8 cellular contexts compared by ENCODE assay signal in the genomic region with DNA sequence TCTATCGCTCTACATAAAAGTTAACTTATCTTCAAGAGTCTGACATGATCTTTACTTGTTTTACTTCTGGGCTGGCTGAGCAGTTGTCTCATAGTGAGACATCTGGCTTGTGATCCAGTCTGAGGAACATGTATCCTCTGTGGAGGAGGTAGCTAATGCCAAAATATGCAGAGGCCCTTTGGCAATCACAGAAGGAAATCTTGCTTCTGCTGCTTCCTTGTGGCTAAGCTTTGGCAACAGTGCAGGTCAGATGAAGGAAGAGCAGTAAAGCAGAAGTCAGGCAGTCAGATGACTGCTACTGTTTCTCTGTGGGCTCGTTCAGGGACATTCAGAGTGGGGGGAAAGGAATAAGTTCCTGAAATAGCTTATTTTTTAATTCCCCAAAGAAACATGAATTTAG. TPM values are rescaled to one million over a fixed set of nuclear protein-coding genes. Genes with fewer than 3 reads are reported as not detected.
A peak's percentile ranks its signal among the peaks of the same experiment; 100 is the strongest.
DNase-seq lines count a peak whose midpoint lies in the region; ATAC-seq and TF ChIP-seq lines count a peak whose summit lies in the region.

No MANE protein-coding gene starts in this region.

- no peak overlapping the region for H3K14ac ChIP-seq in neuronal stem cell (ENCODE audit: low read length)

- WGBS in neuronal stem cell (ENCODE audit: extremely low coverage in 2 of 2, insufficient read length in 2 of 2, insufficient replicate concordance in 1 of 2), 2 donors = no CpG with 5 or more reads among the region's 2 CpGs

- no peak overlapping the region for H4K8ac ChIP-seq in neuronal stem cell (ENCODE audit: low read depth, low read length)

- DNase-seq in BJ (ENCODE audit: low read depth) (peak; percentile 83), MV-4-11 (lab: John Stamatoyannopoulos, UW) (peak; percentile 93), dedifferentiated amniotic fluid mesenchymal stem cell (ENCODE audit: extremely low spot score) (peak; percentile 77), neuronal stem cell (ENCODE audit: low spot score) (no peak), NCI-H1694 (lab: John Stamatoyannopoulos, UW) (no peak), H4 (ENCODE audit: low spot score) (no peak)

- H2BK12ac ChIP-seq in neuronal stem cell (ENCODE audit: low read length) = no peak overlapping the region

- H3K36me3 ChIP-seq in BJ (ENCODE audit: control insufficient read depth, insufficient read depth, low read length) = no peaks in the 10 kb centered on the region
- no peaks in the 10 kb centered on the region for H3K36me3 ChIP-seq in neuronal stem cell (replicated peaks in 1 of 2; ENCODE audit: control insufficient read depth in 2 of 2, insufficient read depth in 2 of 2, low read length in 2 of 2)

- POLR2A ChIA-PET in BJ (lab: Charles Lee) = interaction anchor here (0.9 to 1.0 kb wide), 2 partner anchors 10 to 47 kb away, joined by 4 to 6 read pairs; a partner anchor contains a TSS

- no peak overlapping the region for H2BK5ac ChIP-seq in neuronal stem cell (ENCODE audit: low read length)

- no peak overlapping the region for H3K23ac ChIP-seq in neuronal stem cell (ENCODE audit: low read depth, low read length, poor library complexity)

- no peak overlapping the region for H3K9ac ChIP-seq in neuronal stem cell (ENCODE audit: low read depth, low read length, poor library complexity)

- no peak overlapping the region for H2BK15ac ChIP-seq in neuronal stem cell (ENCODE audit: low read length)

- no peak overlapping the region for H2AK5ac ChIP-seq in neuronal stem cell (ENCODE audit: low read depth, low read length)

- H3K4ac ChIP-seq in neuronal stem cell (ENCODE audit: low read length) = no peak overlapping the region

- CTCF ChIA-PET in BJ (lab: Yijun Ruan, JAX) = interaction anchor here (0.7 to 5.9 kb wide), 12 partner anchors 8 to 185 kb away, joined by 3 to 49 read pairs (median 4); a partner anchor contains a TSS

- ATAC-seq in HG03175 (IDR thresholded peaks at IDR 0.05; ENCODE audit: unreplicated experiment) (no peak), HG03457 (IDR thresholded peaks at IDR 0.05; ENCODE audit: unreplicated experiment) (no peak)

- no peaks in the 10 kb centered on the region for H3K4me1 ChIP-seq in neuronal stem cell (ENCODE audit: control insufficient read depth in 2 of 2, insufficient read depth in 1 of 2, low read depth in 1 of 2, low read length in 2 of 2)

- H4K91ac ChIP-seq in neuronal stem cell (ENCODE audit: low read depth, low read length, poor library complexity) = no peak overlapping the region

- H3K9me3 ChIP-seq in neuronal stem cell (replicated peaks in 1 of 2; ENCODE audit: control insufficient read depth in 2 of 2, insufficient read depth in 1 of 2, low read depth in 1 of 2, low read length in 2 of 2) = no peaks in the 10 kb centered on the region

- no peaks in the 10 kb centered on the region for H3K79me1 ChIP-seq in neuronal stem cell (ENCODE audit: low read depth, low read length)

- no peak overlapping the region for H3K4me2 ChIP-seq in neuronal stem cell (ENCODE audit: insufficient read depth, low read length, poor library complexity, severe bottlenecking)

- TF ChIP-seq CTCF in BJ (IDR thresholded peaks at IDR 0.05; ENCODE audit: insufficient read depth, low read depth, low read length) = peak; percentile 40

- H3K4me3 ChIP-seq in BJ (ENCODE audit: low read depth, low read length) = no peak overlapping the region
- H3K4me3 ChIP-seq in neuronal stem cell (ENCODE audit: low read length in 2 of 2) = no peak overlapping the region

- peak overlapping the region; percentile 78 for H2AFZ ChIP-seq in neuronal stem cell (ENCODE audit: low read length)

- H3K18ac ChIP-seq in neuronal stem cell (ENCODE audit: low read length) = no peak overlapping the region

- H3K27me3 ChIP-seq in BJ (ENCODE audit: control insufficient read depth, insufficient read depth, low read length) = no peaks in the 10 kb centered on the region
- peaks cover 0 to 45% (median 0%) of the 10 kb centered on the region in 3 experiments for H3K27me3 ChIP-seq in neuronal stem cell (ENCODE audit: control insufficient read depth in 3 of 3, insufficient read depth in 3 of 3, low read depth in 1 of 3, low read length in 3 of 3)

- H3K27ac ChIP-seq in neuronal stem cell (replicated peaks; ENCODE audit: low read length) = no peak overlapping the region

- H2BK120ac ChIP-seq in neuronal stem cell (ENCODE audit: low read depth, low read length) = no peak overlapping the region

RNA-seq across cellular contexts. Expression of a gene that starts 22.3 kb away (rescaled TPM):
- 19.8 and 28.7 TPM in 2 replicates for polyA plus RNA-seq in BJ (2011; rRNA removed)
- polyA minus RNA-seq in BJ (2011; rRNA and poly(A)+ RNA removed) = 18.5 and 29.9 TPM in 2 replicates
- 11.5 TPM for polyA plus RNA-seq in neuronal stem cell (2013, experiment 1 of 2)
- 11.2 TPM for polyA plus RNA-seq in neuronal stem cell (2013, experiment 2 of 2)
- total RNA-seq in H4 (2014; rRNA removed; shearing (Covaris generic)) = 0.84 and 2.1 TPM in 2 replicates

RNA-seq across cellular contexts. Expression of a gene that starts 23.1 kb away (rescaled TPM):
- 95.8 and 130 TPM in 2 replicates for polyA plus RNA-seq in BJ (2011; rRNA removed)
- 70.1 and 140 TPM in 2 replicates for polyA minus RNA-seq in BJ (2011; rRNA and poly(A)+ RNA removed)
- 16.9 TPM for polyA plus RNA-seq in neuronal stem cell (2013, experiment 1 of 2)
- polyA plus RNA-seq in neuronal stem cell (2013, experiment 2 of 2) = 16.9 TPM
- total RNA-seq in H4 (2014; rRNA removed; shearing (Covaris generic)) = 2.0 and 2.4 TPM in 2 replicates

RNA-seq across cellular contexts. Expression of a gene that starts 47.1 kb away (rescaled TPM):
- polyA plus RNA-seq in BJ (2011; rRNA removed) = 26.0 and 36.1 TPM in 2 replicates
- 19.0 and 32.7 TPM in 2 replicates for polyA minus RNA-seq in BJ (2011; rRNA and poly(A)+ RNA removed)
- polyA plus RNA-seq in neuronal stem cell (2013, experiment 1 of 2) = 24.3 TPM
- polyA plus RNA-seq in neuronal stem cell (2013, experiment 2 of 2) = 25.7 TPM
- total RNA-seq in H4 (2014; rRNA removed; shearing (Covaris generic)) = 40.5 and 49.5 TPM in 2 replicates

RNA-seq across cellular contexts. Expression of a gene that starts 47.3 kb away (rescaled TPM):
- 79.5 and 104 TPM in 2 replicates for polyA plus RNA-seq in BJ (2011; rRNA removed)
- 57.6 and 71.8 TPM in 2 replicates for polyA minus RNA-seq in BJ (2011; rRNA and poly(A)+ RNA removed)
- polyA plus RNA-seq in neuronal stem cell (2013, experiment 1 of 2) = 65.9 TPM
- 64.5 TPM for polyA plus RNA-seq in neuronal stem cell (2013, experiment 2 of 2)
- total RNA-seq in H4 (2014; rRNA removed; shearing (Covaris generic)) = 95.4 and 102 TPM in 2 replicates

RNA-seq across cellular contexts. Expression of a gene that starts 50.8 kb away (rescaled TPM):
- 0.12 TPM in 1 of 2 replicates, not detected in the other for polyA plus RNA-seq in BJ (2011; rRNA removed)
- not detected in 2 replicates for polyA minus RNA-seq in BJ (2011; rRNA and poly(A)+ RNA removed)
- polyA plus RNA-seq in neuronal stem cell (2013, experiment 1 of 2) = 0.17 TPM
- polyA plus RNA-seq in neuronal stem cell (2013, experiment 2 of 2) = 0.18 TPM
- total RNA-seq in H4 (2014; rRNA removed; shearing (Covaris generic)) = not detected in 2 replicates

Comparison
In these comparisons a context has a peak if more than half of its experiments do, and no peak if none do; other contexts are left out.
1. DNase-seq: peak in BJ (single experiment), MV-4-11 (single experiment) and dedifferentiated amniotic fluid mesenchymal stem cell (single experiment); none in neuronal stem cell (single experiment), NCI-H1694 (single experiment) and H4 (single experiment).